11 cellular contexts compared by ENCODE assay signal in genomic region chr9:109745335-109746283, GRCh38. TPM values are rescaled to one million over a fixed set of nuclear protein-coding genes. Genes with fewer than 3 reads are reported as not detected.
A peak's percentile ranks its signal among the peaks of the same experiment; 100 is the strongest.
DNase-seq lines count a peak whose midpoint lies in the region; ATAC-seq and TF ChIP-seq lines count a peak whose summit lies in the region.
"Had no signal": no experiment of that assay in that cellular context is flagged by ENCODE, and none has a peak within 500 bp of the region (broad histone marks: within the 10 kb centered on the region; RNA-seq: fewer than 3 reads in every experiment).

No MANE protein-coding gene starts in this region.

- TF ChIP-seq POLR2A in gastroesophageal sphincter (IDR thresholded peaks at IDR 0.05): no peak

- peaks cover 2% of the 10 kb centered on the region for H3K9me3 Mint-ChIP-seq in activated naive CD8-positive, alpha-beta T cell treated with anti-CD3 and anti-CD28 coated beads for 36 hours
- H3K9me3 Mint-ChIP-seq: activated T-cell treated with anti-CD3 and anti-CD28 coated beads, Interleukin-2, amount 50 U/mL, for 24 hours; stimulated activated effector memory CD8-positive, alpha-beta T cell treated with anti-CD3 and anti-CD28 coated beads, Interleukin-12 subunit alpha, Interleukin-12 subunit beta, amount 100 ng/mL, for 72 hours had no signal

- no peak overlapping the region for H3K4me3 Mint-ChIP-seq in activated naive CD8-positive, alpha-beta T cell treated with anti-CD3 and anti-CD28 coated beads for 36 hours
- H3K4me3 Mint-ChIP-seq: activated T-cell treated with anti-CD3 and anti-CD28 coated beads, Interleukin-2, amount 50 U/mL, for 24 hours; stimulated activated effector memory CD8-positive, alpha-beta T cell treated with anti-CD3 and anti-CD28 coated beads, Interleukin-12 subunit alpha, Interleukin-12 subunit beta, amount 100 ng/mL, for 72 hours had no signal

- peaks cover 3% of the 10 kb centered on the region for H3K27me3 Mint-ChIP-seq in activated naive CD8-positive, alpha-beta T cell treated with anti-CD3 and anti-CD28 coated beads for 36 hours

- peaks cover 5 to 25% (median 7%) of the 10 kb centered on the region in 3 donors for H3K4me1 ChIP-seq in gastroesophageal sphincter
- H3K4me1 ChIP-seq in osteoblast (ENCODE audit: insufficient read depth, low read length): peaks cover 17% of the 10 kb centered on the region
- H3K4me1 ChIP-seq: parathyroid adenoma had no signal

- H3K4me3 ChIP-seq in gastroesophageal sphincter: no peak overlapping the region
- H3K4me3 ChIP-seq in osteoblast (ENCODE audit: insufficient read depth, low read length): no peak overlapping the region

- peak overlapping the region; percentile 55 for H3K4me2 ChIP-seq in osteoblast (ENCODE audit: insufficient read depth, low read length)

- H3K27ac ChIP-seq in gastroesophageal sphincter (peak overlapping the region; percentile 25 to 74 (median 67)), osteoblast (ENCODE audit: low read depth, low read length) (no peak overlapping the region)
- H3K27ac ChIP-seq: parathyroid adenoma had no signal

- DNase-seq in EH (ENCODE audit: low read depth) (peak; percentile 81), NCI-H524 (lab: John Stamatoyannopoulos, UW) (peak; percentile 37 to 90), osteoblast (ENCODE audit: insufficient read length, low spot score, missing footprints) (peak; percentile 50), NCI-H146 (lab: John Stamatoyannopoulos, UW) (no peak)
- DNase-seq in activated naive CD8-positive, alpha-beta T cell treated with anti-CD3 and anti-CD28 coated beads for 36 hours: no peak
- DNase-seq in activated CD8-positive, alpha-beta memory T cell treated with anti-CD3 and anti-CD28 coated beads for 24 hours: no peak
- DNase-seq: activated T-cell treated with anti-CD3 and anti-CD28 coated beads, Interleukin-2, amount 50 U/mL, for 24 hours had no signal

- TF ChIP-seq EP300 in gastroesophageal sphincter (IDR thresholded peaks at IDR 0.05): no peak

- no peak overlapping the region for H3K27ac Mint-ChIP-seq in activated naive CD8-positive, alpha-beta T cell treated with anti-CD3 and anti-CD28 coated beads for 36 hours
- H3K27ac Mint-ChIP-seq: activated T-cell treated with anti-CD3 and anti-CD28 coated beads, Interleukin-2, amount 50 U/mL, for 24 hours; stimulated activated effector memory CD8-positive, alpha-beta T cell treated with anti-CD3 and anti-CD28 coated beads, Interleukin-12 subunit alpha, Interleukin-12 subunit beta, amount 100 ng/mL, for 72 hours had no signal

- H3K4me1 Mint-ChIP-seq in activated naive CD8-positive, alpha-beta T cell treated with anti-CD3 and anti-CD28 coated beads for 36 hours: no peaks in the 10 kb centered on the region
- H3K4me1 Mint-ChIP-seq: stimulated activated effector memory CD8-positive, alpha-beta T cell treated with anti-CD3 and anti-CD28 coated beads, Interleukin-12 subunit alpha, Interleukin-12 subunit beta, amount 100 ng/mL, for 72 hours had no signal

- no peaks in the 10 kb centered on the region for H3K36me3 Mint-ChIP-seq in activated naive CD8-positive, alpha-beta T cell treated with anti-CD3 and anti-CD28 coated beads for 36 hours
- H3K36me3 Mint-ChIP-seq: stimulated activated effector memory CD8-positive, alpha-beta T cell treated with anti-CD3 and anti-CD28 coated beads, Interleukin-12 subunit alpha, Interleukin-12 subunit beta, amount 100 ng/mL, for 72 hours had no signal

- no peaks in the 10 kb centered on the region for H3K36me3 ChIP-seq in gastroesophageal sphincter
- no peaks in the 10 kb centered on the region for H3K36me3 ChIP-seq in osteoblast (ENCODE audit: insufficient read depth, low read length)

- no peaks in the 10 kb centered on the region for H4K20me1 ChIP-seq in osteoblast (ENCODE audit: insufficient read depth, low read length)

- H3K27me3 ChIP-seq in gastroesophageal sphincter (no peaks in the 10 kb centered on the region), osteoblast (ENCODE audit: insufficient read depth, low read length) (peaks cover 30% of the 10 kb centered on the region)

- TF ChIP-seq CTCF in gastroesophageal sphincter (IDR thresholded peaks at IDR 0.05): no peak
- no peak for TF ChIP-seq CTCF in osteoblast (IDR thresholded peaks at IDR 0.05; ENCODE audit: extremely low read depth, low read depth, low read length)

- no peaks in the 10 kb centered on the region for H3K79me2 ChIP-seq in osteoblast (ENCODE audit: insufficient read depth, low read length)
- H3K79me2 ChIP-seq: parathyroid adenoma had no signal

- H2AFZ ChIP-seq in osteoblast (ENCODE audit: low read length): no peak overlapping the region
- H2AFZ ChIP-seq: parathyroid adenoma had no signal

- 4 to 12% methylated on average over 7 to 11 of the region's 11 CpGs for WGBS in gastroesophageal sphincter (ENCODE audit: low coverage in 1 of 2), 2 donors

- ATAC-seq in gastroesophageal sphincter: peak; percentile 94
- no peak for ATAC-seq in GM21528 (IDR thresholded peaks at IDR 0.05; ENCODE audit: low FRiP score, unreplicated experiment)
- ATAC-seq: stimulated activated effector memory CD8-positive, alpha-beta T cell treated with anti-CD3 and anti-CD28 coated beads, Interleukin-12 subunit alpha, Interleukin-12 subunit beta, amount 100 ng/mL, for 72 hours had no signal

- H3K9me3 ChIP-seq in gastroesophageal sphincter (no peaks in the 10 kb centered on the region), osteoblast (ENCODE audit: low read depth, low read length) (no peaks in the 10 kb centered on the region)

RNA-seq across cellular contexts. Expression of gene PALM2AKAP2, which starts 34.4 kb away (rescaled TPM):
- total RNA-seq in gastroesophageal sphincter (1 to 10 TPM; 2.0 to 8.2 (median 3.6) TPM), osteoblast (19.4 and 25.3 TPM in 2 replicates)
- total RNA-seq in activated naive CD8-positive, alpha-beta T cell treated with anti-CD3 and anti-CD28 coated beads for 36 hours: not detected

Comparison
In these comparisons a context has a peak if more than half of its experiments do, and no peak if none do; other contexts are left out.
1. DNase-seq: peak in EH (single experiment), NCI-H524 (2 of 2) and osteoblast (single experiment); none in NCI-H146 (single experiment), activated naive CD8-positive, alpha-beta T cell treated with anti-CD3 and anti-CD28 coated beads for 36 hours (single experiment) and activated CD8-positive, alpha-beta memory T cell treated with anti-CD3 and anti-CD28 coated beads for 24 hours (single experiment).